8 cellular contexts compared by ENCODE assay signal in genomic region chr18:26133652-26134051, GRCh38. TPM values are rescaled to one million over a fixed set of nuclear protein-coding genes. Genes with fewer than 3 reads are reported as not detected.
A peak's percentile ranks its signal among the peaks of the same experiment; 100 is the strongest.
DNase-seq lines count a peak whose midpoint lies in the region; ATAC-seq, FAIRE-seq and TF ChIP-seq lines count a peak whose summit lies in the region.

PSMA8 (plus strand) TSS chr18:26133869; CDS start chr18:26133966, 97 bp downstream.

- peak; percentile 74 for ATAC-seq in GM18505 (IDR thresholded peaks at IDR 0.05; ENCODE audit: unreplicated experiment)
- ATAC-seq in activated CD4-positive, alpha-beta T cell treated with anti-CD3 and anti-CD28 coated beads for 36 hours: peak; percentile 92
- ATAC-seq in HG03108 (IDR thresholded peaks at IDR 0.05; ENCODE audit: unreplicated experiment): no peak
- no peak for ATAC-seq in GM19324 (IDR thresholded peaks at IDR 0.05; ENCODE audit: low FRiP score, unreplicated experiment)
- ATAC-seq in GM21786 (IDR thresholded peaks at IDR 0.05; ENCODE audit: unreplicated experiment): no peak

- no peak within 1 kb of the TSS for H3K9ac ChIP-seq in H1 (replicated peaks in 1 of 4; ENCODE audit: extremely low read depth in 1 of 4, low read depth in 3 of 4, low read length in 3 of 4)

- no peaks in the 10 kb centered on the region for H3K9me3 Mint-ChIP-seq in activated CD4-positive, alpha-beta T cell treated with anti-CD3 and anti-CD28 coated beads for 36 hours (ENCODE audit: low read depth)

- H3K79me2 ChIP-seq in H1 (ENCODE audit: control insufficient read depth in 1 of 2, insufficient read depth in 2 of 2, low read length in 2 of 2): no peaks in the 10 kb centered on the region

- peaks cover 2% of the 10 kb centered on the region; the same call in 1 of the 2 replicates for H3K23me2 ChIP-seq in H1 (ENCODE audit: low read depth, low read length)

- intact Hi-C loops in activated CD4-positive, alpha-beta T cell treated with anti-CD3 and anti-CD28 coated beads for 36 hours (cut with DNase I, micrococcal nuclease): loop anchor here in 1 of 2 experiments (1.0 kb wide), 1 partner anchor 43 kb away; the partner anchor contains the start of gene SS18

- H2BK120ac ChIP-seq in H1 (replicated peaks; ENCODE audit: low read depth, low read length): no peak within 1 kb of the TSS

- H3K27ac ChIP-seq in H1 (ENCODE audit: low read depth, low read length): no peak within 1 kb of the TSS

- no peak for TF ChIP-seq RAD21 in H1 (IDR thresholded peaks at IDR 0.05 in 1 of 2, conservative IDR thresholded peaks at IDR 0.05 in 1 of 2; ENCODE audit: low read depth in 2 of 2, low read length in 2 of 2)

- H4K91ac ChIP-seq in H1 (replicated peaks; ENCODE audit: insufficient read length, low read length): no peak within 1 kb of the TSS

- no peak within 1 kb of the TSS for H3K14ac ChIP-seq in H1 (ENCODE audit: insufficient read length)

- peak within 1 kb of the TSS; percentile 51 for H4K8ac ChIP-seq in H1 (ENCODE audit: extremely low read depth, insufficient read depth, low read length)

- POLR2A ChIA-PET in activated CD4-positive, alpha-beta T cell treated with anti-CD3 and anti-CD28 coated beads for 36 hours (lab: Charles Lee): no interaction called here
- POLR2A ChIA-PET in H1 (lab: Charles Lee; ENCODE audit: partially characterized antibody): no interaction called here

- peaks cover 0 to 4% (median 1%) of the 10 kb centered on the region in 4 experiments; a peak in 4 of 7 replicates for H3K4me1 ChIP-seq in H1 (replicated peaks in 1 of 4; ENCODE audit: control insufficient read depth in 3 of 4, insufficient read depth in 4 of 4, low read length in 3 of 4)

- H3K4ac ChIP-seq in H1 (replicated peaks; ENCODE audit: insufficient read length, low read depth, low read length): no peak within 1 kb of the TSS

- peak; percentile 14 for TF ChIP-seq POLR2A in GM18505 (IDR thresholded peaks at IDR 0.05; ENCODE audit: borderline replicate concordance, extremely low read depth, insufficient read depth, insufficient read length)
- no peak for TF ChIP-seq POLR2A in H1 (IDR thresholded peaks at IDR 0.05; ENCODE audit: control extremely low read depth in 1 of 2, low read depth in 2 of 2, low read length in 2 of 2)

- no peak within 1 kb of the TSS for H3K23ac ChIP-seq in H1 (ENCODE audit: insufficient read length)

- H3K4me3 Mint-ChIP-seq in activated CD4-positive, alpha-beta T cell treated with anti-CD3 and anti-CD28 coated beads for 36 hours: peak within 1 kb of the TSS; percentile 72

- peak within 1 kb of the TSS; percentile 88 for H3K27ac Mint-ChIP-seq in activated CD4-positive, alpha-beta T cell treated with anti-CD3 and anti-CD28 coated beads for 36 hours

- H3K79me1 ChIP-seq in H1 (ENCODE audit: low read depth, low read length): no peaks in the 10 kb centered on the region

- no peak within 1 kb of the TSS for H2BK15ac ChIP-seq in H1 (ENCODE audit: low read length)

- peak within 1 kb of the TSS; percentile 97 for H2AFZ ChIP-seq in H1 (ENCODE audit: low read length)

- 52% methylated on average over 31 of the region's 31 CpGs; no CpG with 5 or more reads in 1 of the 2 experiments for WGBS in H1 (ENCODE audit: extremely low coverage in 1 of 2, insufficient coverage in 1 of 2, insufficient read length in 1 of 2, insufficient replicate concordance in 2 of 2, low coverage in 1 of 2, low lambda C conversion rate in 2 of 2, missing lambda C conversion rate in 1 of 2), 2 experiments

- no peak within 1 kb of the TSS for H2BK20ac ChIP-seq in H1 (ENCODE audit: low read length)

- CTCF ChIA-PET in activated CD4-positive, alpha-beta T cell treated with anti-CD3 and anti-CD28 coated beads for 36 hours (lab: Charles Lee): interaction anchor here (0.6 kb wide), 1 partner anchor 158 kb away, joined by 3 read pairs; no protein-coding TSS in a partner anchor
- CTCF ChIA-PET in H1 (lab: Charles Lee; ENCODE audit: partially characterized antibody): no interaction called here

- no peaks in the 10 kb centered on the region; a peak in 1 of 4 replicates for H3K9me3 ChIP-seq in H1 (ENCODE audit: insufficient read depth in 2 of 2, low read depth in 1 of 2, low read length in 1 of 2)

- no peak within 1 kb of the TSS for H4K5ac ChIP-seq in H1 (ENCODE audit: insufficient read length, low read depth, low read length)

- FAIRE-seq in H1 (lab: Jason Lieb, UNC): no peak

- H2BK12ac ChIP-seq in H1 (ENCODE audit: low read depth, low read length): peak within 1 kb of the TSS; percentile 56; the same call in 1 of the 2 replicates

- H3K4me2 ChIP-seq in H1 (ENCODE audit: insufficient read depth in 1 of 2, low read depth in 2 of 2, low read length in 2 of 2): peak within 1 kb of the TSS; percentile 27 to 48

- H3K4me1 Mint-ChIP-seq in activated CD4-positive, alpha-beta T cell treated with anti-CD3 and anti-CD28 coated beads for 36 hours: no peaks in the 10 kb centered on the region

- no peak for TF ChIP-seq CTCF in H1 (IDR thresholded peaks at IDR 0.05; ENCODE audit: control extremely low read depth in 1 of 3, insufficient read depth in 1 of 3, low read depth in 1 of 3, low read length in 3 of 3)

- H3K27me3 ChIP-seq in H1 (replicated peaks in 1 of 4; ENCODE audit: control insufficient read depth in 3 of 4, extremely low read depth in 1 of 4, insufficient read depth in 3 of 4, low read length in 3 of 4): peaks cover 0 to 11% (median 5%) of the 10 kb centered on the region in 4 experiments; a peak in 3 of 7 replicates

- H3K36me3 ChIP-seq in H1 (ENCODE audit: control insufficient read depth in 2 of 4, insufficient read depth in 4 of 4, low read length in 3 of 4): no peaks in the 10 kb centered on the region

- peak within 1 kb of the TSS in 1 of 4 experiments; percentile 42; a peak in 2 of 8 replicates for H3K4me3 ChIP-seq in H1 (ENCODE audit: extremely low read depth in 1 of 4, insufficient read depth in 2 of 4, low read depth in 3 of 4, low read length in 4 of 4)

- H3K36me3 Mint-ChIP-seq in activated CD4-positive, alpha-beta T cell treated with anti-CD3 and anti-CD28 coated beads for 36 hours (ENCODE audit: low read depth): no peaks in the 10 kb centered on the region

- no peak within 1 kb of the TSS for H2BK5ac ChIP-seq in H1 (ENCODE audit: low read depth, low read length)

- no peak within 1 kb of the TSS for H3K56ac ChIP-seq in H1 (replicated peaks; ENCODE audit: insufficient read length, low read depth, low read length)

- no peaks in the 10 kb centered on the region for H3K27me3 Mint-ChIP-seq in activated CD4-positive, alpha-beta T cell treated with anti-CD3 and anti-CD28 coated beads for 36 hours

- no peak within 1 kb of the TSS for H3K18ac ChIP-seq in H1 (ENCODE audit: extremely low read depth, low read length)

- no peak for TF ChIP-seq EP300 in H1 (IDR thresholded peaks at IDR 0.05; ENCODE audit: borderline replicate concordance in 1 of 2, low read depth in 2 of 2, low read length in 2 of 2)

- DNase-seq in activated CD4-positive, alpha-beta T cell treated with anti-CD3 and anti-CD28 coated beads for 36 hours: peak; percentile 68
- DNase-seq in H1 (ENCODE audit: low read depth in 1 of 2, low spot score in 2 of 2) (peak; percentile 23 to 63), cerebellar cortex (ENCODE audit: low spot score) (no peak)
- DNase-seq in stimulated activated CD4-positive, alpha-beta T cell treated with anti-CD3 and anti-CD28 coated beads, Interleukin-4, amount 100 ng/mL, for 24 hours: peak; percentile 39

- no peaks in the 10 kb centered on the region for H4K20me1 ChIP-seq in H1 (replicated peaks in 1 of 2; ENCODE audit: control insufficient read depth in 1 of 2, insufficient read depth in 2 of 2, low read length in 2 of 2)

- no peak within 1 kb of the TSS for H2AK5ac ChIP-seq in H1 (ENCODE audit: low read depth, low read length)

TF ChIP-seq in H1, 55 proteins besides CTCF, POLR2A, EP300 and RAD21:
- TF ChIP-seq EGR1 (IDR thresholded peaks at IDR 0.05; ENCODE audit: borderline replicate concordance, low read depth, low read length) (0 out of 2 replicates have a peak, but pooled peaks have one; percentile 40), SP1 (IDR thresholded peaks at IDR 0.05; ENCODE audit: low read depth, low read length) (no peak), GABPA (IDR thresholded peaks at IDR 0.05; ENCODE audit: borderline replicate concordance, insufficient read depth, low read length) (peak; percentile 64; the same call in 1 of the 2 replicates), YY1 (IDR thresholded peaks at IDR 0.05; ENCODE audit: low read depth, low read length) (0 out of 2 replicates have a peak, but pooled peaks have one; percentile 26), MAX (IDR thresholded peaks at IDR 0.05) (peak; percentile 82), TBP (IDR thresholded peaks at IDR 0.05; ENCODE audit: low read depth, low read length) (peak; percentile 28; the same call in 1 of the 2 replicates), ATF3 (IDR thresholded peaks at IDR 0.05; ENCODE audit: insufficient read depth, low read depth, low read length) (no peak), E2F6 (IDR thresholded peaks at IDR 0.05) (peak; percentile 89), NRF1 (IDR thresholded peaks at IDR 0.05; ENCODE audit: low read depth, low read length) (no peak)

RNA-seq across cellular contexts. Expression of gene PSMA8, which starts in this region (rescaled TPM):
- total RNA-seq in activated CD4-positive, alpha-beta T cell treated with anti-CD3 and anti-CD28 coated beads for 36 hours: 1 to 10 TPM; 1.4 to 2.0 TPM
- total RNA-seq in H1 (2021; fragmentation: NEBNext Ultra II Directional; extraction: Animal tissue kit (Norgen Biotek cat#: 25700)): not detected in 2 replicates
- polyA plus RNA-seq in H1 (2011; rRNA removed): not detected in 2 replicates
- not detected for polyA plus RNA-seq in H1 (2011; cell fraction: cytosol; rRNA removed)
- not detected for polyA plus RNA-seq in H1 (2011; cell fraction: nucleus; rRNA removed)
- not detected in 4 replicates for polyA plus RNA-seq in H1 (2012, experiment 1 of 2)
- not detected for polyA plus RNA-seq in H1 (2012, experiment 2 of 2)
- not detected for polyA plus RNA-seq in H1 (2013, experiment 1 of 2)
- polyA plus RNA-seq in H1 (2013, experiment 2 of 2): not detected
- polyA minus RNA-seq in H1 (2011; rRNA and poly(A)+ RNA removed): not detected in 2 replicates
- polyA minus RNA-seq in H1 (2011; cell fraction: cytosol; rRNA and poly(A)+ RNA removed): not detected
- not detected for polyA minus RNA-seq in H1 (2011; cell fraction: nucleus; rRNA and poly(A)+ RNA removed)

Comparison
In these comparisons a context has a peak if more than half of its experiments do, and no peak if none do; other contexts are left out.
1. Peak in DNase-seq and H3K4me2 ChIP-seq in H1; RNA of the gene not detected or under 1 TPM.
2. ATAC-seq: peak in GM18505 (single experiment) and activated CD4-positive, alpha-beta T cell treated with anti-CD3 and anti-CD28 coated beads for 36 hours (single experiment); none in HG03108 (single experiment), GM19324 (single experiment) and GM21786 (single experiment).